In genomic region chr12:27309293-27309994, GRCh38 we compare ENCODE assay signal across 17 cellular contexts. TPM values are rescaled to one million over a fixed set of nuclear protein-coding genes. Genes with fewer than 3 reads are reported as not detected.
DNase-seq lines count a peak whose midpoint lies in the region; ATAC-seq and TF ChIP-seq lines count a peak whose summit lies in the region.
"Had no signal": no experiment of that assay in that cellular context is flagged by ENCODE, and none has a peak within 500 bp of the region (broad histone marks: within the 10 kb centered on the region; RNA-seq: fewer than 3 reads in every experiment).

No MANE protein-coding gene starts in this region.

- H3K9me3 ChIP-seq in mucosa of descending colon: no peaks in the 10 kb centered on the region
- H3K9me3 ChIP-seq: BLaER1, tibial artery had no signal

- ATAC-seq in GM18861 (IDR thresholded peaks at IDR 0.05; ENCODE audit: unreplicated experiment) (peak; percentile 48), GM19372 (IDR thresholded peaks at IDR 0.05; ENCODE audit: low read depth, unreplicated experiment) (peak; percentile 65), HG02885 (IDR thresholded peaks at IDR 0.05; ENCODE audit: poor library complexity, unreplicated experiment) (peak; percentile 75), mucosa of descending colon (no peak)
- ATAC-seq: Panc1 had no signal

- H3K27me3 Mint-ChIP-seq in activated T-helper 2 cell treated with anti-CD3 and anti-CD28 coated beads, Interferon-gamma antibody, Interleukin-2, Interleukin-4, amounts not matched to agents 10 μg/mL and 5 μg/mL and 100 μg/mL, durations not matched to agents 14 hours and 24 hours and 36 hours (ENCODE audit: low read depth): no peaks in the 10 kb centered on the region
- H3K27me3 Mint-ChIP-seq: activated B cell treated with CpG ODN at 0.5 μM for 24 hours, brain had no signal

- H3K4me3 Mint-ChIP-seq in activated T-helper 2 cell treated with anti-CD3 and anti-CD28 coated beads, Interferon-gamma antibody, Interleukin-2, Interleukin-4, amounts not matched to agents 10 μg/mL and 5 μg/mL and 100 μg/mL, durations not matched to agents 14 hours and 24 hours and 36 hours (ENCODE audit: low read depth): no peak overlapping the region
- H3K4me3 Mint-ChIP-seq: activated B cell treated with CpG ODN at 0.5 μM for 24 hours, brain had no signal

- peaks cover 28% of the 10 kb centered on the region for H3K36me3 Mint-ChIP-seq in activated T-helper 2 cell treated with anti-CD3 and anti-CD28 coated beads, Interferon-gamma antibody, Interleukin-2, Interleukin-4, amounts not matched to agents 10 μg/mL and 5 μg/mL and 100 μg/mL, durations not matched to agents 14 hours and 24 hours and 36 hours (ENCODE audit: low read depth)

- TF ChIP-seq CTCF in mucosa of descending colon (IDR thresholded peaks at IDR 0.05): no peak

- no peaks in the 10 kb centered on the region for H3K36me3 ChIP-seq in mucosa of descending colon (ENCODE audit: low read depth)

- no peaks in the 10 kb centered on the region for H3K9me3 Mint-ChIP-seq in activated T-helper 2 cell treated with anti-CD3 and anti-CD28 coated beads, Interferon-gamma antibody, Interleukin-2, Interleukin-4, amounts not matched to agents 10 μg/mL and 5 μg/mL and 100 μg/mL, durations not matched to agents 14 hours and 24 hours and 36 hours
- H3K9me3 Mint-ChIP-seq: activated B cell treated with CpG ODN at 0.5 μM for 24 hours, brain had no signal

- H3K4me1 Mint-ChIP-seq in activated T-helper 2 cell treated with anti-CD3 and anti-CD28 coated beads, Interferon-gamma antibody, Interleukin-2, Interleukin-4, amounts not matched to agents 10 μg/mL and 5 μg/mL and 100 μg/mL, durations not matched to agents 14 hours and 24 hours and 36 hours (ENCODE audit: low read depth): peaks cover 17% of the 10 kb centered on the region
- H3K4me1 Mint-ChIP-seq: activated B cell treated with CpG ODN at 0.5 μM for 24 hours, brain had no signal

- intact Hi-C loops in activated T-helper 2 cell treated with anti-CD3 and anti-CD28 coated beads, Interferon-gamma antibody, Interleukin-2, Interleukin-4, amounts not matched to agents 10 μg/mL and 5 μg/mL and 100 μg/mL, durations not matched to agents 14 hours and 24 hours and 36 hours (cut with micrococcal nuclease): loop anchor here (10.0 kb wide), 1 partner anchor 455 kb away; no protein-coding TSS in a partner anchor
- intact Hi-C loops in mucosa of descending colon (cut with DNase I, micrococcal nuclease): loop anchor here in 1 of 2 donors (10.0 kb wide), 1 partner anchor 455 kb away; no protein-coding TSS in a partner anchor

- DNase-seq in activated T-helper 2 cell treated with anti-CD3 and anti-CD28 coated beads, Interferon-gamma antibody, Interleukin-2, Interleukin-4, amounts not matched to agents 10 μg/mL and 5 μg/mL and 100 μg/mL, durations not matched to agents 14 hours and 24 hours and 36 hours (ENCODE audit: low spot score): no peak
- DNase-seq in HUDEP-2 (lab: John Stamatoyannopoulos, UW; ENCODE audit: unreplicated experiment in 76 of 76): no peak
- no peak for DNase-seq in nucleus accumbens (lab: John Stamatoyannopoulos, UW)
- no peak for DNase-seq in mucosa of descending colon
- DNase-seq: activated B cell treated with CpG ODN at 0.5 μM for 24 hours; activated naive CD4-positive, alpha-beta T cell treated with anti-CD3 and anti-CD28 coated beads, Interleukin-2, amount 50 U/mL, for 16 hours; DMS 273 treated with DMSO at 0.1 percent for 48 hours; head of caudate nucleus; NCI-H1092; stimulated activated CD4-positive, alpha-beta T cell treated with anti-CD3 and anti-CD28 coated beads, Interleukin-4, amount 100 ng/mL, for 4 hours; tibial artery had no signal

- H3K4me1 ChIP-seq in mucosa of descending colon (ENCODE audit: low read depth): no peaks in the 10 kb centered on the region
- H3K4me1 ChIP-seq: BLaER1 had no signal

- peak overlapping the region; percentile 49 for H3K27ac Mint-ChIP-seq in activated T-helper 2 cell treated with anti-CD3 and anti-CD28 coated beads, Interferon-gamma antibody, Interleukin-2, Interleukin-4, amounts not matched to agents 10 μg/mL and 5 μg/mL and 100 μg/mL, durations not matched to agents 14 hours and 24 hours and 36 hours
- H3K27ac Mint-ChIP-seq: activated B cell treated with CpG ODN at 0.5 μM for 24 hours, brain had no signal

- no peak overlapping the region for H3K4me3 ChIP-seq in mucosa of descending colon
- H3K4me3 ChIP-seq: BLaER1, tibial artery had no signal

RNA-seq across cellular contexts. Expression of gene BMAL2, which starts 23.2 kb away (rescaled TPM):
- total RNA-seq in activated T-helper 2 cell treated with anti-CD3 and anti-CD28 coated beads, Interferon-gamma antibody, Interleukin-2, Interleukin-4, amounts not matched to agents 10 μg/mL and 5 μg/mL and 100 μg/mL, durations not matched to agents 14 hours and 24 hours and 36 hours: 58.9 and 59.6 TPM in 2 replicates
- total RNA-seq in mucosa of descending colon: 1 to 10 TPM; 2.2 to 3.9 (median 3.6) TPM

Comparison
In these comparisons a context has a peak if more than half of its experiments do, and no peak if none do; other contexts are left out.
1. RNA of gene BMAL2, which starts 23.2 kb away (total RNA-seq): 58.9 to 59.6 TPM in activated T-helper 2 cell treated with anti-CD3 and anti-CD28 coated beads, Interferon-gamma antibody, Interleukin-2, Interleukin-4, amounts not matched to agents 10 μg/mL and 5 μg/mL and 100 μg/mL, durations not matched to agents 14 hours and 24 hours and 36 hours; 2.2 to 3.9 TPM in mucosa of descending colon; every median in the first group is over 10 times any median in the second.